ENCODE assay signal across 14 cellular contexts in the genomic region with DNA sequence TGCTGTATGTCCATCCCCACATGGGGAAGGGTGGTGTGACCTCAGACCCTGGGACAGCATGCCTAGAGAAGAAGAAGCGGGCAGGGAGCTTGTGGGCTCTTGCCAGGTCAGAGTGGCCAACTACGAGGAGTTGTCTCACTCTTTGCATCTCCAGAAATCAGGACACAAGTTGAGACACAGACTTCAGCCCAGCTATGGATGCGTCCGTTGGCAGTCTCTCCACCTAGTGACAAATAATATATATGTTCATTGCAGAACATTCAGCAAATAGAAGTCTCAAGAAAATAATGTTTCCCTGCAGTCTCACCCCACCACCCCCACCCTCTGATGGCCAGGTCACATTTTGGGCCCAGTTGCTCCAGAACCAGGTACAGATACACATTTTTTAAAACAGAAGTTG.
"Had no signal": no experiment of that assay in that cellular context is flagged by ENCODE, and none has a peak within 500 bp of the region (broad histone marks: within the 10 kb centered on the region; RNA-seq: fewer than 3 reads in every experiment).

No MANE protein-coding gene starts in this region.

- ATAC-seq: left lobe of liver, right lobe of liver had no signal

- H3K4me3 ChIP-seq: esophagus muscularis mucosa, right lobe of liver, upper lobe of left lung had no signal

- H3K27ac Mint-ChIP-seq: activated naive CD4-positive, alpha-beta T cell treated with anti-CD3 and anti-CD28 coated beads, Interleukin-2, amount 50 U/mL, for 24 hours; T-helper 2 cell treated with Interferon-gamma antibody and Interleukin-4, amounts not matched to agents 5 μg/mL and 100 μg/mL, for 36 hours had no signal

- H3K36me3 ChIP-seq: esophagus muscularis mucosa, right lobe of liver, upper lobe of left lung had no signal

- H3K27me3 ChIP-seq: esophagus muscularis mucosa, right lobe of liver, spleen, upper lobe of left lung had no signal

- H3K4me3 Mint-ChIP-seq: activated naive CD4-positive, alpha-beta T cell treated with anti-CD3 and anti-CD28 coated beads, Interleukin-2, amount 50 U/mL, for 24 hours; T-helper 2 cell treated with Interferon-gamma antibody and Interleukin-4, amounts not matched to agents 5 μg/mL and 100 μg/mL, for 36 hours had no signal

- H3K27me3 Mint-ChIP-seq: activated naive CD4-positive, alpha-beta T cell treated with anti-CD3 and anti-CD28 coated beads, Interleukin-2, amount 50 U/mL, for 24 hours; progenitor cell of endocrine pancreas had no signal

- DNase-seq: amygdala; islet precursor cell; mesendoderm; right lobe of liver; spleen; stimulated activated CD4-positive, alpha-beta T cell treated with anti-CD3 and anti-CD28 coated beads, Interleukin-1b, Interleukin-23, amount 100 ng/mL, for 48 hours; stimulated activated naive CD4-positive, alpha-beta T cell; SW 1271; upper lobe of left lung had no signal

- H3K27ac ChIP-seq: esophagus muscularis mucosa, right lobe of liver, upper lobe of left lung had no signal

- H3K9me3 Mint-ChIP-seq: activated naive CD4-positive, alpha-beta T cell treated with anti-CD3 and anti-CD28 coated beads, Interleukin-2, amount 50 U/mL, for 24 hours; T-helper 2 cell treated with Interferon-gamma antibody and Interleukin-4, amounts not matched to agents 5 μg/mL and 100 μg/mL, for 36 hours had no signal

- H3K9me3 ChIP-seq: esophagus muscularis mucosa, right lobe of liver, spleen, upper lobe of left lung had no signal

- H3K4me1 ChIP-seq: right lobe of liver had no signal
